ENCODE assay signal across 16 cellular contexts in the genomic region with DNA sequence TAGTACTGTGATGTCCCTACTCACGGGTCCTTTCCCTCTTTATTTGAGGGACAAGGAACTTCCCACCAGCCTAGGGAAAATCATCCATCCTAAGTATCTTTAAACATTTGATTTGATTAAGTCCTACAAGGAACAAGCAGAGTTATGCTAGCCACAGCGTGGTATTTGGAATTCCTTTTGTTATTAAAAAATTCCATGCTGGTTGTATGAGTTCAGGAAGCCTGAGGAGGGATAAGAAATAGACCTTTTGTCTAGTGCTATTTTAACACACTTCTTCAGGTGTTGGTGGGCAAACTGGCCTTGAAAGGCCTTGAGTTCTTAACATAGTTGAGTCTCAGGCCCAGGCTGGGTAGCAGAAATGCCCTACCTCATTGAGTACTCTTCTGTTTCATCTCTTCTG.
DNase-seq lines count a peak whose midpoint lies in the region; ATAC-seq and TF ChIP-seq lines count a peak whose summit lies in the region.
"Had no signal": no experiment of that assay in that cellular context is flagged by ENCODE, and none has a peak within 500 bp of the region (broad histone marks: within the 10 kb centered on the region; RNA-seq: fewer than 3 reads in every experiment).

No MANE protein-coding gene starts in this region.

- peak overlapping the region; percentile 62 for H3K4me2 ChIP-seq in smooth muscle cell
- H3K4me2 ChIP-seq in PC-9 = no peak overlapping the region

- H3K79me2 ChIP-seq in smooth muscle cell (ENCODE audit: low read depth) (no peaks in the 10 kb centered on the region), PC-9 (ENCODE audit: low read depth) (no peaks in the 10 kb centered on the region)

- WGBS in gastroesophageal sphincter (ENCODE audit: low coverage in 1 of 2), 2 donors = 54 to 83% methylated on average over 2 of the region's 2 CpGs
- WGBS in smooth muscle cell (ENCODE audit: low lambda C conversion rate) = 73% methylated on average over 2 of the region's 2 CpGs
- 94 to 96% methylated on average over 2 of the region's 2 CpGs for WGBS in thyroid gland, 2 donors

- H3F3A ChIP-seq in smooth muscle cell (ENCODE audit: low read depth) (peaks cover 12% of the 10 kb centered on the region), PC-9 (ENCODE audit: insufficient read depth, low read depth) (no peaks in the 10 kb centered on the region)

- no peak overlapping the region for H3K4me3 ChIP-seq in gastroesophageal sphincter
- no peak overlapping the region for H3K4me3 ChIP-seq in smooth muscle cell
- H3K4me3 ChIP-seq in thyroid gland (replicated peaks in 1 of 3) = no peak overlapping the region
- H3K4me3 ChIP-seq in PC-9 = no peak overlapping the region

- TF ChIP-seq CTCF in HFFc6 (IDR thresholded peaks at IDR 0.05) (no peak), gastroesophageal sphincter (IDR thresholded peaks at IDR 0.05) (no peak), smooth muscle cell (IDR thresholded peaks at IDR 0.05; ENCODE audit: borderline replicate concordance, insufficient read depth, poor library complexity, severe bottlenecking) (no peak), thyroid gland (IDR thresholded peaks at IDR 0.05) (no peak), PC-9 (conservative IDR thresholded peaks at IDR 0.05) (no peak)

- H3K4me1 Mint-ChIP-seq in HFFc6 (ENCODE audit: low read depth) = peaks cover 57% of the 10 kb centered on the region
- H3K4me1 Mint-ChIP-seq: IgD-negative memory B cell had no signal

- TF ChIP-seq POLR2A in gastroesophageal sphincter (IDR thresholded peaks at IDR 0.05) (no peak), thyroid gland (IDR thresholded peaks at IDR 0.05) (no peak)

- DNase-seq in HFFc6 (no peak), smooth muscle cell (lab: John Stamatoyannopoulos, UW; ENCODE audit: unreplicated experiment) (no peak), thyroid gland (no peak), PC-9 (no peak), NCI-H345 (lab: John Stamatoyannopoulos, UW) (no peak)
- DNase-seq: BE2C; CD4-positive, alpha-beta memory T cell; H9; Kasumi-1; NCI-H1105; NCI-H1694 treated with DMSO at 0.1 percent for 48 hours; NCI-H446 had no signal

- ATAC-seq in SK-N-SH treated with all-trans-retinoic acid at 6 μM for 48 hours (peak; percentile 44), gastroesophageal sphincter (no peak)

- peak overlapping the region; percentile 82 for H3K27ac Mint-ChIP-seq in HFFc6
- H3K27ac Mint-ChIP-seq: H9, IgD-negative memory B cell had no signal

- peak overlapping the region; percentile 72 for H3K4me3 Mint-ChIP-seq in HFFc6
- H3K4me3 Mint-ChIP-seq: CD4-positive, alpha-beta memory T cell; H9; IgD-negative memory B cell had no signal

- no peaks in the 10 kb centered on the region; the same call in 1 of the 2 replicates for H3K27me3 Mint-ChIP-seq in HFFc6 (ENCODE audit: insufficient read depth)
- H3K27me3 Mint-ChIP-seq: CD4-positive, alpha-beta memory T cell; IgD-negative memory B cell had no signal

- no peaks in the 10 kb centered on the region for H3K36me3 Mint-ChIP-seq in HFFc6 (ENCODE audit: low read depth)
- H3K36me3 Mint-ChIP-seq: CD4-positive, alpha-beta memory T cell had no signal

- CTCF ChIA-PET in PC-9 (lab: Charles Lee) = no interaction called here

- BruUV-seq in PC-9 (replicated peaks; lab: Mats Ljungman, UMichigan) = no TSS peak

- H3K9me2 ChIP-seq in PC-9 (ENCODE audit: insufficient read depth) = no peaks in the 10 kb centered on the region

- no peaks in the 10 kb centered on the region for H3K9me3 Mint-ChIP-seq in HFFc6
- H3K9me3 Mint-ChIP-seq: CD4-positive, alpha-beta memory T cell; H9; IgD-negative memory B cell had no signal

- peak overlapping the region; percentile 62 for H3K9ac ChIP-seq in smooth muscle cell (ENCODE audit: low read depth)

- POLR2A ChIA-PET in PC-9 (lab: Charles Lee; ENCODE audit: unreplicated experiment) = no interaction called here

- H3K4me1 ChIP-seq in gastroesophageal sphincter (peaks cover 4 to 47% (median 12%) of the 10 kb centered on the region in 3 donors), smooth muscle cell (ENCODE audit: low read depth) (peaks cover 19% of the 10 kb centered on the region), thyroid gland (peaks cover 18 to 19% of the 10 kb centered on the region in 2 donors), PC-9 (replicated peaks; ENCODE audit: insufficient read depth) (no peaks in the 10 kb centered on the region)

- intact Hi-C loops in thyroid gland (cut with DNase I) (no loop called here), PC-9 (cut with micrococcal nuclease; ENCODE audit: unreplicated experiment) (no loop called here)

- H3K27me3 ChIP-seq in gastroesophageal sphincter (no peaks in the 10 kb centered on the region), smooth muscle cell (ENCODE audit: low read depth) (no peaks in the 10 kb centered on the region), thyroid gland (no peaks in the 10 kb centered on the region), PC-9 (ENCODE audit: insufficient read depth, low read depth) (no peaks in the 10 kb centered on the region)
- H3K27me3 ChIP-seq: BE2C had no signal

- H3K36me3 ChIP-seq in gastroesophageal sphincter = no peaks in the 10 kb centered on the region
- H3K36me3 ChIP-seq in smooth muscle cell (ENCODE audit: low read depth) = no peaks in the 10 kb centered on the region
- H3K36me3 ChIP-seq in thyroid gland = no peaks in the 10 kb centered on the region
- no peaks in the 10 kb centered on the region for H3K36me3 ChIP-seq in PC-9 (ENCODE audit: low read depth)
- H3K36me3 ChIP-seq: BE2C had no signal

- H4K20me1 ChIP-seq in smooth muscle cell (ENCODE audit: low read depth) (no peaks in the 10 kb centered on the region), PC-9 (ENCODE audit: insufficient read depth) (no peaks in the 10 kb centered on the region)

- no peak for TF ChIP-seq EP300 in gastroesophageal sphincter (IDR thresholded peaks at IDR 0.05)

- H3K27ac ChIP-seq in gastroesophageal sphincter = peak overlapping the region in 3 of 4 donors; percentile 25 to 59 (median 59)
- H3K27ac ChIP-seq in smooth muscle cell (ENCODE audit: low read depth) = peak overlapping the region; percentile 84
- H3K27ac ChIP-seq in thyroid gland = no peak overlapping the region
- no peak overlapping the region for H3K27ac ChIP-seq in PC-9
- H3K27ac ChIP-seq: RWPE1 had no signal

- H2AFZ ChIP-seq in smooth muscle cell (ENCODE audit: low read depth) = no peak overlapping the region
- H2AFZ ChIP-seq in PC-9 = no peak overlapping the region

- no peaks in the 10 kb centered on the region for H3K9me3 ChIP-seq in gastroesophageal sphincter
- H3K9me3 ChIP-seq in smooth muscle cell (replicated peaks; ENCODE audit: low read depth) = no peaks in the 10 kb centered on the region
- H3K9me3 ChIP-seq in thyroid gland = no peaks in the 10 kb centered on the region
- H3K9me3 ChIP-seq in PC-9 (ENCODE audit: insufficient read depth, low read depth) = no peaks in the 10 kb centered on the region
- H3K9me3 ChIP-seq: BE2C had no signal

TF ChIP-seq in SK-N-SH treated with all-trans-retinoic acid at 6 μM for 48 hours, 23 proteins besides CTCF, POLR2A, EP300 and RAD21:
- no peak for TF ChIP-seq ESRRG (CRISPR knock-in tag; IDR thresholded peaks at IDR 0.05)
- no peak for TF ChIP-seq ZNF70 (CRISPR knock-in tag; IDR thresholded peaks at IDR 0.05)
- TF ChIP-seq CSDC2 (CRISPR knock-in tag; IDR thresholded peaks at IDR 0.05) = 0 out of 2 replicates have a peak, but pooled peaks have one; percentile 47
- peak; percentile 50 for TF ChIP-seq ISL1 (CRISPR knock-in tag; IDR thresholded peaks at IDR 0.05)
- TF ChIP-seq GLIS3 (CRISPR knock-in tag; IDR thresholded peaks at IDR 0.05) = peak; percentile 61; the same call in 1 of the 2 replicates

Comparison
In these comparisons a context has a peak if more than half of its experiments do, and no peak if none do; other contexts are left out.
1. H3K27ac ChIP-seq: peak in gastroesophageal sphincter (3 of 4) and smooth muscle cell (single experiment); none in thyroid gland (0 of 3) and PC-9 (single experiment).